Comparison of ENCODE assay signal across 2 cellular contexts in genomic region chr18:32351014-32351413, GRCh38.
TF ChIP-seq lines count a peak whose summit lies in the region.

No MANE protein-coding gene starts in this region.

TF ChIP-seq in IMR-90, 13 proteins besides CTCF, POLR2A, EP300 and RAD21:
- no peak for TF ChIP-seq USF2 (IDR thresholded peaks at IDR 0.05; ENCODE audit: low read depth, low read length)
- TF ChIP-seq ELK1 (IDR thresholded peaks at IDR 0.05; ENCODE audit: borderline replicate concordance, low read depth, low read length) = no peak
- no peak for TF ChIP-seq NFE2L2 (IDR thresholded peaks at IDR 0.05; ENCODE audit: low read depth, low read length)
- TF ChIP-seq MAZ (IDR thresholded peaks at IDR 0.05; ENCODE audit: borderline replicate concordance, low read depth, low read length) = no peak
- no peak for TF ChIP-seq FOS (IDR thresholded peaks at IDR 0.05; ENCODE audit: low read depth, low read length)
- TF ChIP-seq CEBPB (IDR thresholded peaks at IDR 0.05; ENCODE audit: low read depth, low read length) = no peak
- TF ChIP-seq BHLHE40 (IDR thresholded peaks at IDR 0.05; ENCODE audit: low read depth, low read length) = no peak
- TF ChIP-seq RCOR1 (IDR thresholded peaks at IDR 0.05; ENCODE audit: insufficient replicate concordance, low read length) = no peak
TF ChIP-seq in IMR-90: peak in this region for 0.

TF ChIP-seq in endothelial cell of umbilical vein, 7 proteins besides CTCF, POLR2A, EP300 and RAD21:
- TF ChIP-seq EZH2 (IDR thresholded peaks at IDR 0.05; ENCODE audit: borderline replicate concordance, low read depth, low read length, severe bottlenecking) = no peak
- TF ChIP-seq GATA2 (IDR thresholded peaks at IDR 0.05; ENCODE audit: insufficient read depth, insufficient read length, low read depth, low read length) = no peak
- peak; percentile 7 for TF ChIP-seq FOS (IDR thresholded peaks at IDR 0.05; ENCODE audit: borderline replicate concordance, insufficient read depth, low read length)
- no peak for TF ChIP-seq MYC (IDR thresholded peaks at IDR 0.05; ENCODE audit: low read depth, low read length)
